Comparison of ENCODE assay signal across 1 cellular context in the genomic region with DNA sequence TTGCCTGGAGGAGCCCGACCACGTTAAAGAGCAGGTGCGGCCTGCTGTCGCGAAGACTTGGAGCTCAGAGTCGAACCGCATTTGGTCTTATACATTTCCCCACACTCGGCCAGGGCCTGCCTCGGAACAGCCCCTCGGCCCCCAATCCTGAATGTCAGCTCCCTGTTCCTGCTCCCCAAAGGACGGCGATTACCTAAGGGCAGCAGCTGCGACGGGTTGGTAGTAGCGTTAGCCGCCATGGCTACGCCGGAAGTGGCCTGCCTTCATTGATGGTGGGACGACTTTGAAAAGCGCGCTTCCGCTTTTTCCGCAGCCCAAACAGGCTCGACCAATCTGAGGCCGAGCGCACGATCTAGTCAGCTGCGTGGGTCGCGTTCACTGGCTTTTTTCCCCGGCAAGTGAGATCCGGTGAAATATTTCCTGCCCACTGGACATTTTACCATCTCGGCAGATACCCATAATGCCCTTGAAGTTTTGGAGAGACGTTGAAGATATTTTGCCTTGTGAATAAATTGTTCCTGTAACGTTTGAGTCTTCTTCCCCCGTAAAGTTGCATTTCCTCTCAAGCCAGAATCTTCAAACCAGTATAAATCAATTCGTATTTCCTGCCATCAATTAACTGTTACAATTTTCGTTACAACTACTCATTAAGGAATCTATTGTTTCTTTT.
TF ChIP-seq lines count a peak whose summit lies in the region.

Gene LSM5, minus strand, starts transcription at position 254 of the 670 bp plus-strand sequence. Its CDS starts 15 bp downstream, at position 239.

TF ChIP-seq in GM12878, 131 proteins besides CTCF, POLR2A, EP300 and RAD21 (continued from another document and continues in another):
- TF ChIP-seq, protein P1, sequence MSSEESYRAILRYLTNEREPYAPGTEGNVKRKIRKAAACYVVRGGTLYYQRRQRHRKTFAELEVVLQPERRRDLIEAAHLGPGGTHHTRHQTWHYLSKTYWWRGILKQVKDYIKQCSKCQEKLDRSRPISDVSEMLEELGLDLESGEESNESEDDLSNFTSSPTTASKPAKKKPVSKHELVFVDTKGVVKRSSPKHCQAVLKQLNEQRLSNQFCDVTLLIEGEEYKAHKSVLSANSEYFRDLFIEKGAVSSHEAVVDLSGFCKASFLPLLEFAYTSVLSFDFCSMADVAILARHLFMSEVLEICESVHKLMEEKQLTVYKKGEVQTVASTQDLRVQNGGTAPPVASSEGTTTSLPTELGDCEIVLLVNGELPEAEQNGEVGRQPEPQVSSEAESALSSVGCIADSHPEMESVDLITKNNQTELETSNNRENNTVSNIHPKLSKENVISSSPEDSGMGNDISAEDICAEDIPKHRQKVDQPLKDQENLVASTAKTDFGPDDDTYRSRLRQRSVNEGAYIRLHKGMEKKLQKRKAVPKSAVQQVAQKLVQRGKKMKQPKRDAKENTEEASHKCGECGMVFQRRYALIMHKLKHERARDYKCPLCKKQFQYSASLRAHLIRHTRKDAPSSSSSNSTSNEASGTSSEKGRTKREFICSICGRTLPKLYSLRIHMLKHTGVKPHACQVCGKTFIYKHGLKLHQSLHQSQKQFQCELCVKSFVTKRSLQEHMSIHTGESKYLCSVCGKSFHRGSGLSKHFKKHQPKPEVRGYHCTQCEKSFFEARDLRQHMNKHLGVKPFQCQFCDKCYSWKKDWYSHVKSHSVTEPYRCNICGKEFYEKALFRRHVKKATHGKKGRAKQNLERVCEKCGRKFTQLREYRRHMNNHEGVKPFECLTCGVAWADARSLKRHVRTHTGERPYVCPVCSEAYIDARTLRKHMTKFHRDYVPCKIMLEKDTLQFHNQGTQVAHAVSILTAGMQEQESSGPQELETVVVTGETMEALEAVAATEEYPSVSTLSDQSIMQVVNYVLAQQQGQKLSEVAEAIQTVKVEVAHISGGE (CRISPR knock-in tag; IDR thresholded peaks at IDR 0.05): peak; percentile 87
- TF ChIP-seq HDAC6 (IDR thresholded peaks at IDR 0.05; ENCODE audit: unreplicated experiment): no peak
- no peak for TF ChIP-seq BCL3 (IDR thresholded peaks at IDR 0.05; ENCODE audit: borderline replicate concordance, insufficient read depth, low read depth, low read length, poor library complexity, severe bottlenecking)
- peak; percentile 89 for TF ChIP-seq SPI1 (IDR thresholded peaks at IDR 0.05; ENCODE audit: borderline replicate concordance, insufficient read depth, low read depth, low read length)
- TF ChIP-seq MTA3 (IDR thresholded peaks at IDR 0.05; ENCODE audit: borderline replicate concordance, low read length): peak; percentile 29; the same call in 1 of the 2 replicates
- TF ChIP-seq, protein P2, sequence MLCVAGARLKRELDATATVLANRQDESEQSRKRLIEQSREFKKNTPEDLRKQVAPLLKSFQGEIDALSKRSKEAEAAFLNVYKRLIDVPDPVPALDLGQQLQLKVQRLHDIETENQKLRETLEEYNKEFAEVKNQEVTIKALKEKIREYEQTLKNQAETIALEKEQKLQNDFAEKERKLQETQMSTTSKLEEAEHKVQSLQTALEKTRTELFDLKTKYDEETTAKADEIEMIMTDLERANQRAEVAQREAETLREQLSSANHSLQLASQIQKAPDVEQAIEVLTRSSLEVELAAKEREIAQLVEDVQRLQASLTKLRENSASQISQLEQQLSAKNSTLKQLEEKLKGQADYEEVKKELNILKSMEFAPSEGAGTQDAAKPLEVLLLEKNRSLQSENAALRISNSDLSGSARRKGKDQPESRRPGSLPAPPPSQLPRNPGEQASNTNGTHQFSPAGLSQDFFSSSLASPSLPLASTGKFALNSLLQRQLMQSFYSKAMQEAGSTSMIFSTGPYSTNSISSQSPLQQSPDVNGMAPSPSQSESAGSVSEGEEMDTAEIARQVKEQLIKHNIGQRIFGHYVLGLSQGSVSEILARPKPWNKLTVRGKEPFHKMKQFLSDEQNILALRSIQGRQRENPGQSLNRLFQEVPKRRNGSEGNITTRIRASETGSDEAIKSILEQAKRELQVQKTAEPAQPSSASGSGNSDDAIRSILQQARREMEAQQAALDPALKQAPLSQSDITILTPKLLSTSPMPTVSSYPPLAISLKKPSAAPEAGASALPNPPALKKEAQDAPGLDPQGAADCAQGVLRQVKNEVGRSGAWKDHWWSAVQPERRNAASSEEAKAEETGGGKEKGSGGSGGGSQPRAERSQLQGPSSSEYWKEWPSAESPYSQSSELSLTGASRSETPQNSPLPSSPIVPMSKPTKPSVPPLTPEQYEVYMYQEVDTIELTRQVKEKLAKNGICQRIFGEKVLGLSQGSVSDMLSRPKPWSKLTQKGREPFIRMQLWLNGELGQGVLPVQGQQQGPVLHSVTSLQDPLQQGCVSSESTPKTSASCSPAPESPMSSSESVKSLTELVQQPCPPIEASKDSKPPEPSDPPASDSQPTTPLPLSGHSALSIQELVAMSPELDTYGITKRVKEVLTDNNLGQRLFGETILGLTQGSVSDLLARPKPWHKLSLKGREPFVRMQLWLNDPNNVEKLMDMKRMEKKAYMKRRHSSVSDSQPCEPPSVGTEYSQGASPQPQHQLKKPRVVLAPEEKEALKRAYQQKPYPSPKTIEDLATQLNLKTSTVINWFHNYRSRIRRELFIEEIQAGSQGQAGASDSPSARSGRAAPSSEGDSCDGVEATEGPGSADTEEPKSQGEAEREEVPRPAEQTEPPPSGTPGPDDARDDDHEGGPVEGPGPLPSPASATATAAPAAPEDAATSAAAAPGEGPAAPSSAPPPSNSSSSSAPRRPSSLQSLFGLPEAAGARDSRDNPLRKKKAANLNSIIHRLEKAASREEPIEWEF (IDR thresholded peaks at IDR 0.05; ENCODE audit: insufficient replicate concordance, low read depth, low read length): peak; percentile 58
- TF ChIP-seq TCF7 (IDR thresholded peaks at IDR 0.05; ENCODE audit: borderline replicate concordance): no peak
- peak; percentile 80 for TF ChIP-seq STAT1 (conservative IDR thresholded peaks at IDR 0.05)
- TF ChIP-seq, protein P3, sequence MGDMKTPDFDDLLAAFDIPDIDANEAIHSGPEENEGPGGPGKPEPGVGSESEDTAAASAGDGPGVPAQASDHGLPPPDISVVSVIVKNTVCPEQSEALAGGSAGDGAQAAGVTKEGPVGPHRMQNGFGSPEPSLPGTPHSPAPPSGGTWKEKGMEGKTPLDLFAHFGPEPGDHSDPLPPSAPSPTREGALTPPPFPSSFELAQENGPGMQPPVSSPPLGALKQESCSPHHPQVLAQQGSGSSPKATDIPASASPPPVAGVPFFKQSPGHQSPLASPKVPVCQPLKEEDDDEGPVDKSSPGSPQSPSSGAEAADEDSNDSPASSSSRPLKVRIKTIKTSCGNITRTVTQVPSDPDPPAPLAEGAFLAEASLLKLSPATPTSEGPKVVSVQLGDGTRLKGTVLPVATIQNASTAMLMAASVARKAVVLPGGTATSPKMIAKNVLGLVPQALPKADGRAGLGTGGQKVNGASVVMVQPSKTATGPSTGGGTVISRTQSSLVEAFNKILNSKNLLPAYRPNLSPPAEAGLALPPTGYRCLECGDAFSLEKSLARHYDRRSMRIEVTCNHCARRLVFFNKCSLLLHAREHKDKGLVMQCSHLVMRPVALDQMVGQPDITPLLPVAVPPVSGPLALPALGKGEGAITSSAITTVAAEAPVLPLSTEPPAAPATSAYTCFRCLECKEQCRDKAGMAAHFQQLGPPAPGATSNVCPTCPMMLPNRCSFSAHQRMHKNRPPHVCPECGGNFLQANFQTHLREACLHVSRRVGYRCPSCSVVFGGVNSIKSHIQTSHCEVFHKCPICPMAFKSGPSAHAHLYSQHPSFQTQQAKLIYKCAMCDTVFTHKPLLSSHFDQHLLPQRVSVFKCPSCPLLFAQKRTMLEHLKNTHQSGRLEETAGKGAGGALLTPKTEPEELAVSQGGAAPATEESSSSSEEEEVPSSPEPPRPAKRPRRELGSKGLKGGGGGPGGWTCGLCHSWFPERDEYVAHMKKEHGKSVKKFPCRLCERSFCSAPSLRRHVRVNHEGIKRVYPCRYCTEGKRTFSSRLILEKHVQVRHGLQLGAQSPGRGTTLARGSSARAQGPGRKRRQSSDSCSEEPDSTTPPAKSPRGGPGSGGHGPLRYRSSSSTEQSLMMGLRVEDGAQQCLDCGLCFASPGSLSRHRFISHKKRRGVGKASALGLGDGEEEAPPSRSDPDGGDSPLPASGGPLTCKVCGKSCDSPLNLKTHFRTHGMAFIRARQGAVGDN (IDR thresholded peaks at IDR 0.05): peak; percentile 74
- TF ChIP-seq SREBF2 (IDR thresholded peaks at IDR 0.05; ENCODE audit: low read length): no peak
- TF ChIP-seq FOXM1 (IDR thresholded peaks at IDR 0.05; ENCODE audit: low read depth, low read length): peak; percentile 75; the same call in 1 of the 2 replicates
- no peak for TF ChIP-seq KDM1A (IDR thresholded peaks at IDR 0.05; ENCODE audit: borderline replicate concordance)
- TF ChIP-seq NFYA (IDR thresholded peaks at IDR 0.05; ENCODE audit: borderline replicate concordance, low read depth, low read length): no peak
- TF ChIP-seq YBX1 (IDR thresholded peaks at IDR 0.05): no peak
- TF ChIP-seq, protein P4, sequence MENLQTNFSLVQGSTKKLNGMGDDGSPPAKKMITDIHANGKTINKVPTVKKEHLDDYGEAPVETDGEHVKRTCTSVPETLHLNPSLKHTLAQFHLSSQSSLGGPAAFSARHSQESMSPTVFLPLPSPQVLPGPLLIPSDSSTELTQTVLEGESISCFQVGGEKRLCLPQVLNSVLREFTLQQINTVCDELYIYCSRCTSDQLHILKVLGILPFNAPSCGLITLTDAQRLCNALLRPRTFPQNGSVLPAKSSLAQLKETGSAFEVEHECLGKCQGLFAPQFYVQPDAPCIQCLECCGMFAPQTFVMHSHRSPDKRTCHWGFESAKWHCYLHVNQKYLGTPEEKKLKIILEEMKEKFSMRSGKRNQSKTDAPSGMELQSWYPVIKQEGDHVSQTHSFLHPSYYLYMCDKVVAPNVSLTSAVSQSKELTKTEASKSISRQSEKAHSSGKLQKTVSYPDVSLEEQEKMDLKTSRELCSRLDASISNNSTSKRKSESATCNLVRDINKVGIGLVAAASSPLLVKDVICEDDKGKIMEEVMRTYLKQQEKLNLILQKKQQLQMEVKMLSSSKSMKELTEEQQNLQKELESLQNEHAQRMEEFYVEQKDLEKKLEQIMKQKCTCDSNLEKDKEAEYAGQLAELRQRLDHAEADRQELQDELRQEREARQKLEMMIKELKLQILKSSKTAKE (IDR thresholded peaks at IDR 0.05; ENCODE audit: low read depth, poor library complexity, severe bottlenecking): peak; percentile 56
- TF ChIP-seq IRF4 (IDR thresholded peaks at IDR 0.05; ENCODE audit: low read depth, low read length): peak; percentile 63; the same call in 1 of the 2 replicates
- peak; percentile 74; the same call in 1 of the 2 replicates for TF ChIP-seq TCF12 (IDR thresholded peaks at IDR 0.05; ENCODE audit: low read depth, low read length)
- TF ChIP-seq ZNF207 (IDR thresholded peaks at IDR 0.05; ENCODE audit: borderline replicate concordance): peak; percentile 94
- TF ChIP-seq ZNF384 (IDR thresholded peaks at IDR 0.05; ENCODE audit: borderline replicate concordance, low read depth, low read length): peak; percentile 16; the same call in 1 of the 2 replicates
- TF ChIP-seq SIN3A (IDR thresholded peaks at IDR 0.05; ENCODE audit: low read depth, low read length): peak; percentile 98
- peak; percentile 71; the same call in 1 of the 2 replicates for TF ChIP-seq POLR2AphosphoS2 (IDR thresholded peaks at IDR 0.05; ENCODE audit: low read depth, low read length)
- peak; percentile 63 for TF ChIP-seq SIX5 (IDR thresholded peaks at IDR 0.05; ENCODE audit: low read depth, low read length, severe bottlenecking)
- peak; percentile 98 for TF ChIP-seq YY1 (IDR thresholded peaks at IDR 0.05; ENCODE audit: low read depth, low read length)
- TF ChIP-seq PRDM15 (CRISPR knock-in tag; IDR thresholded peaks at IDR 0.05): no peak
- no peak for TF ChIP-seq BCL11A (IDR thresholded peaks at IDR 0.05; ENCODE audit: low read depth, low read length)
- peak; percentile 89; the same call in 1 of the 2 replicates for TF ChIP-seq RB1 (IDR thresholded peaks at IDR 0.05; ENCODE audit: borderline replicate concordance)
- TF ChIP-seq MXI1 (IDR thresholded peaks at IDR 0.05; ENCODE audit: low read depth, low read length): peak; percentile 92
- no peak; the same call in 1 of the 2 replicates for TF ChIP-seq RFX5 (IDR thresholded peaks at IDR 0.05; ENCODE audit: low read depth, low read length)
- TF ChIP-seq USF1 (IDR thresholded peaks at IDR 0.05; ENCODE audit: borderline replicate concordance, extremely low read length, insufficient read depth, low read depth, low read length): no peak
- TF ChIP-seq ZBED1 (IDR thresholded peaks at IDR 0.05; ENCODE audit: borderline replicate concordance): no peak
- TF ChIP-seq CEBPB (IDR thresholded peaks at IDR 0.05; ENCODE audit: borderline replicate concordance in 1 of 2, low read depth in 2 of 2, low read length in 2 of 2): no peak
- TF ChIP-seq EZH2 (IDR thresholded peaks at IDR 0.05; ENCODE audit: borderline replicate concordance, control insufficient read depth, low read depth, low read length): no peak
